3 cellular contexts compared by ENCODE assay signal in genomic region chr5:57319633-57320032, GRCh38.
"Had no signal": no experiment of that assay in that cellular context is flagged by ENCODE, and none has a peak within 500 bp of the region (broad histone marks: within the 10 kb centered on the region; RNA-seq: fewer than 3 reads in every experiment).

No MANE protein-coding gene starts in this region.

- ATAC-seq: GM12878 had no signal

- DNase-seq: GDM1, GF-D8 had no signal

- H3K4me3 ChIP-seq: GM12878 had no signal
